Comparison of ENCODE assay signal across 19 cellular contexts in the genomic region with DNA sequence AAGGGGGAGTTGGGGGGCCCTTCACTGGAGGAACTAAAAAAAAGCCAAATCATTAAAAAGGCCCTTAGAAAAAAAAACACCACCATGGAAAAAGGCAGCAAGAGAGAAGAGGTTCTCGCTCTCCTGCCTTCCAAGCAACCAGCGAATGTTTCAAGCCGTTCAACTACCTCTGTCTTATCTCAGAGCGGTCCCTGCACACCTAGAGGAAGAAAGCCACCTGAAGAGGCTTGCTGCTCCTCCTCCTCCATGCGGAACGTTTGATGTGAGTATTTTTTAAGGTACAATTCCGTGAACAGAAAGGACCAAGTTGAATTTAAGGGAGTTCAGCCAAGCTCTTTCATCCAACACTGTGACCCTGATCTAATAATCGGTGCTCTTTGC. TPM values are rescaled to one million over a fixed set of nuclear protein-coding genes. Genes with fewer than 3 reads are reported as not detected.
A peak's percentile ranks its signal among the peaks of the same experiment; 100 is the strongest.
DNase-seq lines count a peak whose midpoint lies in the region; ATAC-seq, FAIRE-seq and TF ChIP-seq lines count a peak whose summit lies in the region.
"Had no signal": no experiment of that assay in that cellular context is flagged by ENCODE, and none has a peak within 500 bp of the region (broad histone marks: within the 10 kb centered on the region; RNA-seq: fewer than 3 reads in every experiment).

No MANE protein-coding gene starts in this region.

- H2BK12ac ChIP-seq in H1 (ENCODE audit: low read depth, low read length): no peak overlapping the region

- H2BK120ac ChIP-seq in H1 (replicated peaks; ENCODE audit: low read depth, low read length): no peak overlapping the region

- CTCF ChIA-PET in H1 (lab: Charles Lee; ENCODE audit: partially characterized antibody): interaction anchor here (0.8 to 17.5 kb wide), 5 partner anchors 9 to 177 kb away, joined by 3 to 258 read pairs (median 4); no protein-coding TSS in a partner anchor

- 82% methylated on average over 8 of the region's 8 CpGs; no CpG with 5 or more reads in 1 of the 2 experiments for WGBS in H1 (ENCODE audit: extremely low coverage in 1 of 2, insufficient coverage in 1 of 2, insufficient read length in 1 of 2, insufficient replicate concordance in 2 of 2, low coverage in 1 of 2, low lambda C conversion rate in 2 of 2, missing lambda C conversion rate in 1 of 2), 2 experiments
- WGBS in mesodermal cell (ENCODE audit: insufficient coverage in 2 of 2), 2 experiments: 79 to 84% methylated on average over 3 to 8 of the region's 8 CpGs

- no peak for TF ChIP-seq CTCF in HFF-Myc (IDR thresholded peaks at IDR 0.05; ENCODE audit: low read depth, low read length, missing control alignments)
- no peak for TF ChIP-seq CTCF in H1 (IDR thresholded peaks at IDR 0.05; ENCODE audit: control extremely low read depth in 1 of 3, insufficient read depth in 1 of 3, low read depth in 1 of 3, low read length in 3 of 3)

- no peak overlapping the region for H2AFZ ChIP-seq in H1 (ENCODE audit: low read length)

- TF ChIP-seq POLR2A in H1 (IDR thresholded peaks at IDR 0.05; ENCODE audit: control extremely low read depth in 1 of 2, low read depth in 2 of 2, low read length in 2 of 2): no peak

- no peak overlapping the region for H3K4ac ChIP-seq in H1 (replicated peaks; ENCODE audit: insufficient read length, low read depth, low read length)

- H3K27ac ChIP-seq in H1 (ENCODE audit: low read depth, low read length) (no peak overlapping the region), mesodermal cell (ENCODE audit: low read depth, low read length, severe bottlenecking) (peak overlapping the region; percentile 47), stomach smooth muscle (ENCODE audit: low read length) (peak overlapping the region; percentile 77)
- H3K27ac ChIP-seq: KMS-11, right atrium auricular region had no signal

- no peak overlapping the region for H3K56ac ChIP-seq in H1 (replicated peaks; ENCODE audit: insufficient read length, low read depth, low read length)

- POLR2A ChIA-PET in H1 (lab: Charles Lee; ENCODE audit: partially characterized antibody): interaction anchor here (0.6 to 1.8 kb wide), 3 partner anchors 8 to 80 kb away, joined by 4 to 5 read pairs (median 4); no protein-coding TSS in a partner anchor

- H3K27me3 ChIP-seq in H1 (replicated peaks in 1 of 4; ENCODE audit: control insufficient read depth in 3 of 4, extremely low read depth in 1 of 4, insufficient read depth in 3 of 4, low read length in 3 of 4) (no peaks in the 10 kb centered on the region), stomach smooth muscle (ENCODE audit: control insufficient read depth in 1 of 2, insufficient read depth in 2 of 2, low read length in 2 of 2) (no peaks in the 10 kb centered on the region)
- H3K27me3 ChIP-seq: right atrium auricular region had no signal

- H3K79me2 ChIP-seq in H1 (ENCODE audit: control insufficient read depth in 1 of 2, insufficient read depth in 2 of 2, low read length in 2 of 2): peaks cover 20 to 92% of the 10 kb centered on the region in 2 experiments

- H4K91ac ChIP-seq in H1 (replicated peaks; ENCODE audit: insufficient read length, low read length): no peak overlapping the region

- H3K9me3 ChIP-seq in H1 (ENCODE audit: insufficient read depth in 2 of 2, low read depth in 1 of 2, low read length in 1 of 2): no peaks in the 10 kb centered on the region
- H3K9me3 ChIP-seq in mesodermal cell (ENCODE audit: control insufficient read depth, low read length): no peaks in the 10 kb centered on the region
- no peaks in the 10 kb centered on the region for H3K9me3 ChIP-seq in stomach smooth muscle (ENCODE audit: control insufficient read depth in 2 of 2, low read length in 2 of 2)
- H3K9me3 ChIP-seq: right atrium auricular region had no signal

- H3K36me3 ChIP-seq in H1 (ENCODE audit: control insufficient read depth in 2 of 4, insufficient read depth in 4 of 4, low read length in 3 of 4): no peaks in the 10 kb centered on the region; a peak in 2 of 8 replicates
- H3K36me3 ChIP-seq in mesodermal cell (ENCODE audit: control insufficient read depth, insufficient read depth, low read length): peaks cover 39% of the 10 kb centered on the region
- no peaks in the 10 kb centered on the region for H3K36me3 ChIP-seq in stomach smooth muscle (ENCODE audit: control insufficient read depth in 2 of 2, insufficient read depth in 2 of 2, low read length in 2 of 2)
- H3K36me3 ChIP-seq: right atrium auricular region had no signal

- H3K23me2 ChIP-seq in H1 (ENCODE audit: low read depth, low read length): no peaks in the 10 kb centered on the region

- no peak overlapping the region for H2BK5ac ChIP-seq in H1 (ENCODE audit: low read depth, low read length)

- peaks cover 30% of the 10 kb centered on the region for H3K79me1 ChIP-seq in H1 (ENCODE audit: low read depth, low read length)

- H3K18ac ChIP-seq in H1 (ENCODE audit: extremely low read depth, low read length): no peak overlapping the region

- ATAC-seq in HG02973 (IDR thresholded peaks at IDR 0.05; ENCODE audit: unreplicated experiment): no peak
- ATAC-seq in GM18867 (IDR thresholded peaks at IDR 0.05; ENCODE audit: unreplicated experiment): no peak
- ATAC-seq: left lobe of liver; naive thymus-derived CD4-positive, alpha-beta T cell; SK-N-SH treated with all-trans-retinoic acid at 6 μM for 48 hours had no signal

- TF ChIP-seq EP300 in H1 (IDR thresholded peaks at IDR 0.05; ENCODE audit: borderline replicate concordance in 1 of 2, low read depth in 2 of 2, low read length in 2 of 2): no peak

- no peak overlapping the region for H2BK20ac ChIP-seq in H1 (ENCODE audit: low read length)

- no peak overlapping the region for H3K14ac ChIP-seq in H1 (ENCODE audit: insufficient read length)

- FAIRE-seq in H1 (lab: Jason Lieb, UNC): no peak
- FAIRE-seq: colon had no signal

- H3K4me3 ChIP-seq in HFF-Myc (replicated peaks; ENCODE audit: low read depth, low read length) (peak overlapping the region; percentile 42), H1 (ENCODE audit: extremely low read depth in 1 of 4, insufficient read depth in 2 of 4, low read depth in 3 of 4, low read length in 4 of 4) (no peak overlapping the region), mesodermal cell (ENCODE audit: extremely low read depth, insufficient read depth, low read length, poor library complexity, severe bottlenecking) (no peak overlapping the region), stomach smooth muscle (ENCODE audit: low read length in 2 of 2) (peak overlapping the region; percentile 73 to 80)
- H3K4me3 ChIP-seq: right atrium auricular region had no signal

- no peak for TF ChIP-seq RAD21 in H1 (IDR thresholded peaks at IDR 0.05 in 1 of 2, conservative IDR thresholded peaks at IDR 0.05 in 1 of 2; ENCODE audit: low read depth in 2 of 2, low read length in 2 of 2)

- H4K20me1 ChIP-seq in H1 (replicated peaks in 1 of 2; ENCODE audit: control insufficient read depth in 1 of 2, insufficient read depth in 2 of 2, low read length in 2 of 2): peaks cover 12% of the 10 kb centered on the region in 2 experiments

- DNase-seq in HFF-Myc (ENCODE audit: extremely low read depth, low read depth) (no peak), H1 (ENCODE audit: low read depth in 1 of 2, low spot score in 2 of 2) (no peak)
- no peak for DNase-seq in stimulated activated CD4-positive, alpha-beta T cell treated with anti-CD3 and anti-CD28 coated beads, Interleukin-4, amount 100 ng/mL, for 24 hours
- DNase-seq in activated CD8-positive, alpha-beta memory T cell treated with anti-CD3 and anti-CD28 coated beads, Interleukin-2, amount 50 U/mL, for 48 hours: no peak
- DNase-seq: activated CD4-positive, alpha-beta T cell treated with anti-CD3 and anti-CD28 coated beads, Interleukin-2, amount 50 U/mL, for 4 hours; amniotic stem cell; GOT3; naive thymus-derived CD4-positive, alpha-beta T cell; NCI-H1105; stimulated activated CD4-positive, alpha-beta T cell treated with anti-CD3 and anti-CD28 coated beads, Interleukin-4, amount 100 ng/mL, for 1 hour had no signal

- H3K9ac ChIP-seq in H1 (replicated peaks in 1 of 4; ENCODE audit: extremely low read depth in 1 of 4, low read depth in 3 of 4, low read length in 3 of 4) (no peak overlapping the region), stomach smooth muscle (ENCODE audit: low read length in 2 of 2) (peak overlapping the region; percentile 42 to 70)
- H3K9ac ChIP-seq: KMS-11 had no signal

- no peak overlapping the region for H3K23ac ChIP-seq in H1 (ENCODE audit: insufficient read length)

- H4K8ac ChIP-seq in H1 (ENCODE audit: extremely low read depth, insufficient read depth, low read length): no peak overlapping the region

- H3K4me1 ChIP-seq in H1 (replicated peaks in 1 of 4; ENCODE audit: control insufficient read depth in 3 of 4, insufficient read depth in 4 of 4, low read length in 3 of 4) (peaks cover 8 to 31% (median 22%) of the 10 kb centered on the region in 4 experiments), mesodermal cell (ENCODE audit: control insufficient read depth, insufficient read depth, low read length, poor library complexity, severe bottlenecking) (peaks cover 31% of the 10 kb centered on the region), stomach smooth muscle (ENCODE audit: control insufficient read depth, insufficient read depth, low read length) (peaks cover 39% of the 10 kb centered on the region)
- H3K4me1 ChIP-seq: right atrium auricular region had no signal

- H2BK15ac ChIP-seq in H1 (ENCODE audit: low read length): no peak overlapping the region

- peak overlapping the region; percentile 35 to 62; a peak in 2 of 4 replicates for H3K4me2 ChIP-seq in H1 (ENCODE audit: insufficient read depth in 1 of 2, low read depth in 2 of 2, low read length in 2 of 2)
- H3K4me2 ChIP-seq: KMS-11 had no signal

- H4K5ac ChIP-seq in H1 (ENCODE audit: insufficient read length, low read depth, low read length): no peak overlapping the region

- peak overlapping the region; percentile 68; the same call in 1 of the 2 replicates for H2AK5ac ChIP-seq in H1 (ENCODE audit: low read depth, low read length)

RNA-seq across cellular contexts. Expression of a gene that starts 9.2 kb away (rescaled TPM):
- total RNA-seq in H1 (2021; fragmentation: NEBNext Ultra II Directional; extraction: Animal tissue kit (Norgen Biotek cat#: 25700)): 88.4 and 94.1 TPM in 2 replicates
- polyA plus RNA-seq in H1 (2011; rRNA removed): 107 and 205 TPM in 2 replicates
- polyA plus RNA-seq in H1 (2011; cell fraction: cytosol; rRNA removed): 64.0 TPM
- polyA plus RNA-seq in H1 (2011; cell fraction: nucleus; rRNA removed): 91.0 TPM
- 66.9 to 74.9 TPM (median 72.0 TPM) in 4 replicates for polyA plus RNA-seq in H1 (2012, experiment 1 of 2)
- polyA plus RNA-seq in H1 (2012, experiment 2 of 2): 66.3 TPM
- polyA plus RNA-seq in H1 (2013, experiment 1 of 2): 53.1 TPM
- 63.6 TPM for polyA plus RNA-seq in H1 (2013, experiment 2 of 2)
- polyA minus RNA-seq in H1 (2011; rRNA and poly(A)+ RNA removed): 85.6 and 114 TPM in 2 replicates
- polyA minus RNA-seq in H1 (2011; cell fraction: cytosol; rRNA and poly(A)+ RNA removed): 74.2 TPM
- polyA minus RNA-seq in H1 (2011; cell fraction: nucleus; rRNA and poly(A)+ RNA removed): 46.8 TPM
- 78.8 TPM for polyA plus RNA-seq in mesodermal cell (2013, experiment 1 of 2)
- 76.4 TPM for polyA plus RNA-seq in mesodermal cell (2013, experiment 2 of 2)

RNA-seq across cellular contexts. Expression of a gene that starts 26.6 kb away (rescaled TPM):
- 17.2 and 17.4 TPM in 2 replicates for total RNA-seq in H1 (2021; fragmentation: NEBNext Ultra II Directional; extraction: Animal tissue kit (Norgen Biotek cat#: 25700))
- polyA plus RNA-seq in H1 (2011; rRNA removed): 13.4 and 13.8 TPM in 2 replicates
- polyA plus RNA-seq in H1 (2011; cell fraction: cytosol; rRNA removed): 14.0 TPM
- polyA plus RNA-seq in H1 (2011; cell fraction: nucleus; rRNA removed): 13.2 TPM
- 16.6 to 18.0 TPM (median 16.9 TPM) in 4 replicates for polyA plus RNA-seq in H1 (2012, experiment 1 of 2)
- 20.1 TPM for polyA plus RNA-seq in H1 (2012, experiment 2 of 2)
- polyA plus RNA-seq in H1 (2013, experiment 1 of 2): 11.2 TPM
- polyA plus RNA-seq in H1 (2013, experiment 2 of 2): 11.6 TPM
- polyA minus RNA-seq in H1 (2011; rRNA and poly(A)+ RNA removed): 11.7 and 14.6 TPM in 2 replicates
- polyA minus RNA-seq in H1 (2011; cell fraction: cytosol; rRNA and poly(A)+ RNA removed): 7.2 TPM
- polyA minus RNA-seq in H1 (2011; cell fraction: nucleus; rRNA and poly(A)+ RNA removed): 18.9 TPM
- polyA plus RNA-seq in mesodermal cell (2013, experiment 1 of 2): 14.5 TPM
- polyA plus RNA-seq in mesodermal cell (2013, experiment 2 of 2): 13.0 TPM

Comparison
In these comparisons a context has a peak if more than half of its experiments do, and no peak if none do; other contexts are left out.
1. H3K4me3 ChIP-seq: peak in HFF-Myc (single experiment) and stomach smooth muscle (2 of 2); none in H1 (0 of 4) and mesodermal cell (single experiment).
2. H3K9ac ChIP-seq: peak in stomach smooth muscle (2 of 2); none in H1 (0 of 4).